24 cellular contexts compared by ENCODE assay signal in genomic region chr13:47008318-47008717, GRCh38.
"Had no signal": no experiment of that assay in that cellular context is flagged by ENCODE, and none has a peak within 500 bp of the region (broad histone marks: within the 10 kb centered on the region; RNA-seq: fewer than 3 reads in every experiment).

No MANE protein-coding gene starts in this region.

- H3K36me3 ChIP-seq: ovary, right lobe of liver, thyroid gland, vagina had no signal

- H3K4me3 ChIP-seq: dorsolateral prefrontal cortex, ovary, psoas muscle, right lobe of liver, thyroid gland, vagina had no signal

- ATAC-seq: naive thymus-derived CD4-positive, alpha-beta T cell; psoas muscle; right lobe of liver; stimulated activated naive CD8-positive, alpha-beta T cell treated with anti-CD3 and anti-CD28 coated beads, Interleukin-15, amount 100 ng/mL, for 72 hours had no signal

- FAIRE-seq: keratinocyte, small intestine had no signal

- H3K27ac Mint-ChIP-seq: immature natural killer cell; naive thymus-derived CD4-positive, alpha-beta T cell; nephron; stimulated activated naive CD8-positive, alpha-beta T cell treated with anti-CD3 and anti-CD28 coated beads, Interleukin-15, amount 100 ng/mL, for 72 hours had no signal

- H3K9me3 Mint-ChIP-seq: nephron; stimulated activated naive CD8-positive, alpha-beta T cell treated with anti-CD3 and anti-CD28 coated beads, Interleukin-15, amount 100 ng/mL, for 72 hours had no signal

- H3K4me3 Mint-ChIP-seq: immature natural killer cell; naive thymus-derived CD4-positive, alpha-beta T cell; nephron; stimulated activated naive CD8-positive, alpha-beta T cell treated with anti-CD3 and anti-CD28 coated beads, Interleukin-15, amount 100 ng/mL, for 72 hours had no signal

- H3K9me3 ChIP-seq: ovary, psoas muscle, right lobe of liver, thyroid gland, vagina had no signal

- H3K27ac ChIP-seq: ovary, psoas muscle, right lobe of liver, thyroid gland, vagina had no signal

- DNase-seq: dorsolateral prefrontal cortex; effector CD4-positive, alpha-beta T cell; hypothalamus; immature natural killer cell; mesenchymal stem cell; midbrain; naive thymus-derived CD4-positive, alpha-beta T cell; ovary; posterior cingulate gyrus; psoas muscle; retina; right lobe of liver; small intestine; stimulated activated CD4-positive, alpha-beta T cell treated with anti-CD3 and anti-CD28 coated beads, Interleukin-12 subunit alpha, Interleukin-12 subunit beta, amount 100 ng/mL, for 4 hours; stimulated activated CD4-positive, alpha-beta T cell treated with anti-CD3 and anti-CD28 coated beads, Interleukin-1b, Interleukin-23, amount 100 ng/mL, for 48 hours; stimulated activated CD4-positive, alpha-beta T cell treated with anti-CD3 and anti-CD28 coated beads, Interleukin-4, amount 100 ng/mL, for 1 hour; stimulated activated CD8-positive, alpha-beta memory T cell treated with anti-CD3 and anti-CD28 coated beads, Interleukin-4, amount 100 ng/mL, for 48 hours; stimulated activated naive CD4-positive, alpha-beta T cell; stimulated activated naive CD8-positive, alpha-beta T cell treated with anti-CD3 and anti-CD28 coated beads, Interleukin-15, amount 100 ng/mL, for 72 hours; thyroid gland; trophoblast cell had no signal

- H3K4me1 ChIP-seq: psoas muscle, right lobe of liver, thyroid gland, vagina had no signal

- H3K27me3 ChIP-seq: ovary, right lobe of liver, thyroid gland, vagina had no signal

- H3K4me1 Mint-ChIP-seq: immature natural killer cell; naive thymus-derived CD4-positive, alpha-beta T cell; stimulated activated naive CD8-positive, alpha-beta T cell treated with anti-CD3 and anti-CD28 coated beads, Interleukin-15, amount 100 ng/mL, for 72 hours had no signal

- H3K36me3 Mint-ChIP-seq: immature natural killer cell; naive thymus-derived CD4-positive, alpha-beta T cell had no signal
